In the genomic region with DNA sequence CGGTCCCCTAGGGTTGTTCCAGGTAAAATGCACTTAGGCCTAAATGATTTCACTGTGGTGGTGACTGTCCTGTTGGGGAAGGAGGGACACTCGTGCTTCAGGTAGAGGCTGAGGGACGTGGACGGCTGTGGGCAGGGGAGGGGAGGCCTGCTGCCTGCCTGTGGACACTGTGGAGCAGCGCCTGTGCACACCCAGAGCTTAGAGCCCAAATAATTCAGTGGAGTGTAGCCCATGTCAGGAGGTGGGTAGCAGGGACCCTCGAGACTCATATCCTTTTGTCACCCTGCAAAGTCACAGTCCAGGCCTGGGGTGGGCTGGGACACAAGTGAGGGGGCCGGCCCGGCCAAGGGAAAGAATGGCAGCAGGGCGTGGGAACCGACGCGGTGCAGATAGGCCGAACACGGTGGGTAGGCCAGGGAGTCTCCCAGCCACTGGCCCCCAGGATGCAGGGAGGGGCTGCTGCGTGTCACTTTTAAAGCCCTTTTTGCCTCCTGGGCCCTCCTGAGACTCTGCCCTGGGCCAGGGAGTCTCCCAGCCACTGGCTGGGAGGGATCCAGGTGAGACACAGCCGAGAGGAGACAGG, we compare ENCODE assay signal across 9 cellular contexts. TPM values are rescaled to one million over a fixed set of nuclear protein-coding genes. Genes with fewer than 3 reads are reported as not detected.
DNase-seq lines count a peak whose midpoint lies in the region; FAIRE-seq and TF ChIP-seq lines count a peak whose summit lies in the region.
"Had no signal": no experiment of that assay in that cellular context is flagged by ENCODE, and none has a peak within 500 bp of the region (broad histone marks: within the 10 kb centered on the region; RNA-seq: fewer than 3 reads in every experiment).

No MANE protein-coding gene starts in this region.

- TF ChIP-seq CTCF in BJ (IDR thresholded peaks at IDR 0.05; ENCODE audit: insufficient read depth, low read depth, low read length) (no peak), endothelial cell of umbilical vein (IDR thresholded peaks at IDR 0.05; ENCODE audit: extremely low read depth in 1 of 2, insufficient read depth in 1 of 2, low read depth in 1 of 2, low read length in 2 of 2) (no peak), osteocyte (IDR thresholded peaks at IDR 0.05) (no peak)

- no peaks in the 10 kb centered on the region for H3K9me3 Mint-ChIP-seq in osteocyte (ENCODE audit: unreplicated experiment)

- no peak for DNase-seq in BJ (ENCODE audit: low read depth)
- no peak for DNase-seq in MG63
- DNase-seq in endothelial cell of umbilical vein (ENCODE audit: low read depth, low spot score) = no peak
- DNase-seq in osteocyte (ENCODE audit: extremely low spot score, unreplicated experiment) = no peak
- DNase-seq in SW 1271 (lab: John Stamatoyannopoulos, UW) = no peak
- DNase-seq in NCI-H345 (lab: John Stamatoyannopoulos, UW) = no peak
- no peak for DNase-seq in cortex of kidney (lab: John Stamatoyannopoulos, UW)
- DNase-seq in activated CD4-positive, alpha-beta T cell treated with anti-CD3 and anti-CD28 coated beads, Interleukin-2, amount 50 U/mL, for 48 hours = no peak
- DNase-seq: activated CD8-positive, alpha-beta memory T cell treated with anti-CD3 and anti-CD28 coated beads, Interleukin-2, amount 50 U/mL, for 48 hours had no signal

- no peaks in the 10 kb centered on the region for H3K9me1 ChIP-seq in endothelial cell of umbilical vein (replicated peaks; ENCODE audit: control insufficient read depth, extremely low read depth, insufficient read depth, low read length)

- CTCF ChIA-PET in BJ (lab: Yijun Ruan, JAX) (interaction anchor here (2.0 to 4.2 kb wide), 3 partner anchors 10 to 114 kb away, joined by 10 to 34 read pairs (median 11); no protein-coding TSS in a partner anchor), endothelial cell of umbilical vein (lab: Charles Lee) (interaction anchor here (1.4 to 2.0 kb wide), 2 partner anchors 115 kb away, joined by 6 to 18 read pairs; no protein-coding TSS in a partner anchor)

- peaks cover 25% of the 10 kb centered on the region for H3K4me1 ChIP-seq in endothelial cell of umbilical vein (ENCODE audit: control insufficient read depth, extremely low read depth, insufficient read depth, low read length)

- H3K27ac ChIP-seq in endothelial cell of umbilical vein (ENCODE audit: insufficient read depth, low read depth, low read length) = no peak overlapping the region

- no peaks in the 10 kb centered on the region for H3K9me3 ChIP-seq in MG63
- no peaks in the 10 kb centered on the region for H3K9me3 ChIP-seq in endothelial cell of umbilical vein (replicated peaks; ENCODE audit: control insufficient read depth, insufficient read depth, low read length)

- POLR2A ChIA-PET in BJ (lab: Charles Lee) (no interaction called here), endothelial cell of umbilical vein (lab: Charles Lee) (no interaction called here)

- BruUV-seq in endothelial cell of umbilical vein (replicated peaks; lab: Mats Ljungman, UMichigan) = no TSS peak

- no peak overlapping the region for H3K9ac ChIP-seq in endothelial cell of umbilical vein (replicated peaks; ENCODE audit: extremely low read depth, insufficient read depth, low read length)

- peaks cover 1% of the 10 kb centered on the region for H3K36me3 Mint-ChIP-seq in osteocyte (ENCODE audit: unreplicated experiment)

- H3K4me1 Mint-ChIP-seq in osteocyte (ENCODE audit: unreplicated experiment) = peaks cover 49% of the 10 kb centered on the region

- peak overlapping the region; percentile 58 for H2AFZ ChIP-seq in endothelial cell of umbilical vein (ENCODE audit: low read depth, low read length)

- H3K4me3 ChIP-seq in BJ (ENCODE audit: low read depth, low read length) (peak overlapping the region; percentile 62), MG63 (peak overlapping the region; percentile 38; the same call in 1 of the 2 replicates), endothelial cell of umbilical vein (replicated peaks in 1 of 3; ENCODE audit: insufficient read depth in 1 of 3, low read depth in 1 of 3, low read length in 3 of 3) (no peak overlapping the region)

- no peak overlapping the region for H3K4me2 ChIP-seq in endothelial cell of umbilical vein (ENCODE audit: insufficient read depth, low read length)

- TF ChIP-seq POLR2A in endothelial cell of umbilical vein (IDR thresholded peaks at IDR 0.05; ENCODE audit: low read depth, low read length) = no peak

- H3K27ac Mint-ChIP-seq in osteocyte (ENCODE audit: unreplicated experiment) = peak overlapping the region; percentile 27

- H4K20me1 ChIP-seq in endothelial cell of umbilical vein (replicated peaks; ENCODE audit: control insufficient read depth, extremely low read depth, insufficient read depth, low read length) = no peaks in the 10 kb centered on the region

- H3K36me3 ChIP-seq in BJ (ENCODE audit: control insufficient read depth, insufficient read depth, low read length) = peaks cover 10% of the 10 kb centered on the region
- no peaks in the 10 kb centered on the region for H3K36me3 ChIP-seq in MG63
- H3K36me3 ChIP-seq in endothelial cell of umbilical vein (ENCODE audit: control insufficient read depth in 2 of 2, extremely low read depth in 1 of 2, insufficient read depth in 2 of 2, low read length in 2 of 2) = no peaks in the 10 kb centered on the region

- intact Hi-C loops in endothelial cell of umbilical vein (cut with micrococcal nuclease) = no loop called here

- peaks cover 15% of the 10 kb centered on the region for H3K79me2 ChIP-seq in endothelial cell of umbilical vein (ENCODE audit: control insufficient read depth, insufficient read depth, low read length)

- no peak for FAIRE-seq in endothelial cell of umbilical vein (lab: Jason Lieb, UNC)

- dilution Hi-C loops in endothelial cell of umbilical vein (cut with MboI; ENCODE audit: extremely low pct_ligation_motif_present, low sequenced_read_pairs) = loop anchor here (25.0 kb wide), 1 partner anchor 136 kb away; a partner anchor contains a TSS

- peaks cover 3% of the 10 kb centered on the region for H3K27me3 Mint-ChIP-seq in osteocyte (ENCODE audit: unreplicated experiment)

- no peaks in the 10 kb centered on the region for H3K27me3 ChIP-seq in BJ (ENCODE audit: control insufficient read depth, insufficient read depth, low read length)
- no peaks in the 10 kb centered on the region for H3K27me3 ChIP-seq in MG63
- H3K27me3 ChIP-seq in endothelial cell of umbilical vein (ENCODE audit: control insufficient read depth in 2 of 2, insufficient read depth in 2 of 2, low read length in 2 of 2) = no peaks in the 10 kb centered on the region

- peak overlapping the region; percentile 53 for H3K4me3 Mint-ChIP-seq in osteocyte (ENCODE audit: unreplicated experiment)

RNA-seq across cellular contexts. Expression of a gene that starts 0.7 kb away (rescaled TPM):
- polyA plus RNA-seq in BJ (2011; rRNA removed) = 62.1 and 107 TPM in 2 replicates
- 25.1 and 26.2 TPM in 2 replicates for polyA minus RNA-seq in BJ (2011; rRNA and poly(A)+ RNA removed)
- total RNA-seq in MG63 (2014; rRNA removed; shearing (Covaris generic); ENCODE audit: low replicate concordance) = 15.9 and 19.0 TPM in 2 replicates
- 71.2 and 77.7 TPM in 2 replicates for total RNA-seq in endothelial cell of umbilical vein
- 65.2 and 84.5 TPM in 2 replicates for polyA plus RNA-seq in endothelial cell of umbilical vein
- polyA plus RNA-seq in endothelial cell of umbilical vein (2011; cell fraction: cytosol; rRNA removed) = 58.9 and 90.9 TPM in 2 replicates
- polyA plus RNA-seq in endothelial cell of umbilical vein (2011; cell fraction: nucleus; rRNA removed) = 39.6 and 43.1 TPM in 2 replicates
- 52.8 and 76.0 TPM in 2 replicates for polyA plus RNA-seq in endothelial cell of umbilical vein (2012)
- polyA minus RNA-seq in endothelial cell of umbilical vein = 15.6 and 18.8 TPM in 2 replicates
- polyA minus RNA-seq in endothelial cell of umbilical vein (2011; cell fraction: cytosol; rRNA and poly(A)+ RNA removed) = 14.8 TPM
- polyA minus RNA-seq in endothelial cell of umbilical vein (2011; cell fraction: nucleus; rRNA and poly(A)+ RNA removed) = 5.5 and 15.8 TPM in 2 replicates
- total RNA-seq in osteocyte = 143 and 146 TPM in 2 replicates

RNA-seq across cellular contexts. Expression of a gene that starts 6.4 kb away (rescaled TPM):
- polyA plus RNA-seq in BJ (2011; rRNA removed) = 0.26 and 0.33 TPM in 2 replicates
- polyA minus RNA-seq in BJ (2011; rRNA and poly(A)+ RNA removed) = not detected in 2 replicates
- not detected in 2 replicates for total RNA-seq in MG63 (2014; rRNA removed; shearing (Covaris generic); ENCODE audit: low replicate concordance)
- total RNA-seq in endothelial cell of umbilical vein = 3.3 and 3.9 TPM in 2 replicates
- 0.84 and 1.8 TPM in 2 replicates for polyA plus RNA-seq in endothelial cell of umbilical vein
- polyA plus RNA-seq in endothelial cell of umbilical vein (2011; cell fraction: cytosol; rRNA removed) = 0.52 and 1.2 TPM in 2 replicates
- 0.25 and 0.93 TPM in 2 replicates for polyA plus RNA-seq in endothelial cell of umbilical vein (2011; cell fraction: nucleus; rRNA removed)
- polyA plus RNA-seq in endothelial cell of umbilical vein (2012) = 1.4 and 6.4 TPM in 2 replicates
- not detected in 2 replicates for polyA minus RNA-seq in endothelial cell of umbilical vein
- polyA minus RNA-seq in endothelial cell of umbilical vein (2011; cell fraction: cytosol; rRNA and poly(A)+ RNA removed) = 2.8 TPM
- polyA minus RNA-seq in endothelial cell of umbilical vein (2011; cell fraction: nucleus; rRNA and poly(A)+ RNA removed) = not detected in 2 replicates
- 4.1 and 4.4 TPM in 2 replicates for total RNA-seq in osteocyte

RNA-seq across cellular contexts. Expression of a gene that starts 16.3 kb away (rescaled TPM):
- polyA plus RNA-seq in BJ (2011; rRNA removed) = 14.4 and 23.0 TPM in 2 replicates
- polyA minus RNA-seq in BJ (2011; rRNA and poly(A)+ RNA removed) = 11.2 and 14.8 TPM in 2 replicates
- total RNA-seq in MG63 (2014; rRNA removed; shearing (Covaris generic); ENCODE audit: low replicate concordance) = 75.0 and 86.5 TPM in 2 replicates
- 60.5 and 67.0 TPM in 2 replicates for total RNA-seq in endothelial cell of umbilical vein
- polyA plus RNA-seq in endothelial cell of umbilical vein = 43.3 TPM in 2 replicates
- polyA plus RNA-seq in endothelial cell of umbilical vein (2011; cell fraction: cytosol; rRNA removed) = 32.2 and 43.0 TPM in 2 replicates
- polyA plus RNA-seq in endothelial cell of umbilical vein (2011; cell fraction: nucleus; rRNA removed) = 96.3 and 100.0 TPM in 2 replicates
- 25.3 and 32.2 TPM in 2 replicates for polyA plus RNA-seq in endothelial cell of umbilical vein (2012)
- polyA minus RNA-seq in endothelial cell of umbilical vein = 14.8 and 20.7 TPM in 2 replicates
- polyA minus RNA-seq in endothelial cell of umbilical vein (2011; cell fraction: cytosol; rRNA and poly(A)+ RNA removed) = 70.3 TPM
- polyA minus RNA-seq in endothelial cell of umbilical vein (2011; cell fraction: nucleus; rRNA and poly(A)+ RNA removed) = 13.4 and 28.0 TPM in 2 replicates
- 45.4 and 46.9 TPM in 2 replicates for total RNA-seq in osteocyte

RNA-seq across cellular contexts. Expression of a gene that starts 21.7 kb away (rescaled TPM):
- polyA plus RNA-seq in BJ (2011; rRNA removed) (14.6 and 21.0 TPM in 2 replicates), endothelial cell of umbilical vein (65.8 and 77.9 TPM in 2 replicates)
- polyA minus RNA-seq in BJ (2011; rRNA and poly(A)+ RNA removed) = 3.5 and 10.6 TPM in 2 replicates
- 57.1 and 74.7 TPM in 2 replicates for total RNA-seq in MG63 (2014; rRNA removed; shearing (Covaris generic); ENCODE audit: low replicate concordance)
- total RNA-seq in endothelial cell of umbilical vein (35.3 and 39.8 TPM in 2 replicates), osteocyte (22.2 and 24.3 TPM in 2 replicates)
- 37.7 and 43.7 TPM in 2 replicates for polyA plus RNA-seq in endothelial cell of umbilical vein (2011; cell fraction: cytosol; rRNA removed)
- polyA plus RNA-seq in endothelial cell of umbilical vein (2011; cell fraction: nucleus; rRNA removed) = 25.9 and 27.0 TPM in 2 replicates
- 23.6 and 24.8 TPM in 2 replicates for polyA plus RNA-seq in endothelial cell of umbilical vein (2012)
- 12.8 and 14.7 TPM in 2 replicates for polyA minus RNA-seq in endothelial cell of umbilical vein
- polyA minus RNA-seq in endothelial cell of umbilical vein (2011; cell fraction: cytosol; rRNA and poly(A)+ RNA removed) = 38.5 TPM
- 3.6 and 5.4 TPM in 2 replicates for polyA minus RNA-seq in endothelial cell of umbilical vein (2011; cell fraction: nucleus; rRNA and poly(A)+ RNA removed)

RNA-seq across cellular contexts. Expression of a gene that starts 21.8 kb away (rescaled TPM):
- polyA plus RNA-seq in BJ (2011; rRNA removed) (30.5 and 66.3 TPM in 2 replicates), endothelial cell of umbilical vein (87.9 and 116 TPM in 2 replicates)
- 67.8 and 87.9 TPM in 2 replicates for polyA minus RNA-seq in BJ (2011; rRNA and poly(A)+ RNA removed)
- 24.1 and 64.4 TPM in 2 replicates for total RNA-seq in MG63 (2014; rRNA removed; shearing (Covaris generic); ENCODE audit: low replicate concordance)
- total RNA-seq in endothelial cell of umbilical vein (144 TPM in 2 replicates), osteocyte (183 and 194 TPM in 2 replicates)
- 57.9 and 64.6 TPM in 2 replicates for polyA plus RNA-seq in endothelial cell of umbilical vein (2011; cell fraction: cytosol; rRNA removed)
- 290 and 403 TPM in 2 replicates for polyA plus RNA-seq in endothelial cell of umbilical vein (2011; cell fraction: nucleus; rRNA removed)
- 86.6 and 96.4 TPM in 2 replicates for polyA plus RNA-seq in endothelial cell of umbilical vein (2012)
- 130 and 144 TPM in 2 replicates for polyA minus RNA-seq in endothelial cell of umbilical vein
- polyA minus RNA-seq in endothelial cell of umbilical vein (2011; cell fraction: cytosol; rRNA and poly(A)+ RNA removed) = 50.8 TPM
- 109 and 176 TPM in 2 replicates for polyA minus RNA-seq in endothelial cell of umbilical vein (2011; cell fraction: nucleus; rRNA and poly(A)+ RNA removed)

Comparison
In these comparisons a context has a peak if more than half of its experiments do, and no peak if none do; other contexts are left out.
1. H3K4me3 ChIP-seq: peak in BJ (single experiment) and MG63 (single experiment); none in endothelial cell of umbilical vein (0 of 3).